16 cellular contexts compared by ENCODE assay signal in genomic region chr16:89910717-89911354, GRCh38. TPM values are rescaled to one million over a fixed set of nuclear protein-coding genes. Genes with fewer than 3 reads are reported as not detected.
DNase-seq lines count a peak whose midpoint lies in the region; ATAC-seq, FAIRE-seq and TF ChIP-seq lines count a peak whose summit lies in the region.
"Had no signal": no experiment of that assay in that cellular context is flagged by ENCODE, and none has a peak within 500 bp of the region (broad histone marks: within the 10 kb centered on the region; RNA-seq: fewer than 3 reads in every experiment).

No MANE protein-coding gene starts in this region.

- H3K4me2 ChIP-seq in mammary epithelial cell (ENCODE audit: insufficient read depth, low read depth, low read length) (no peak overlapping the region), HepG2 (ENCODE audit: low read depth, low read length) (no peak overlapping the region)

- FAIRE-seq in HepG2 (lab: Jason Lieb, UNC) = no peak

- no peaks in the 10 kb centered on the region for H3K27me3 Mint-ChIP-seq in MCF 10A (ENCODE audit: insufficient read depth, unreplicated experiment)
- H3K27me3 Mint-ChIP-seq in brain = no peaks in the 10 kb centered on the region
- H3K27me3 Mint-ChIP-seq: activated CD4-positive, alpha-beta memory T cell treated with anti-CD3 and anti-CD28 coated beads, Interleukin-2, amount 10 ng/mL, durations not matched to agents 7 days and 5 days; activated naive CD8-positive, alpha-beta T cell had no signal

- H3K36me3 Mint-ChIP-seq in MCF 10A (ENCODE audit: insufficient read depth, unreplicated experiment) (peaks cover 64% of the 10 kb centered on the region), brain (peaks cover 41% of the 10 kb centered on the region)

- H3K27me3 ChIP-seq in mammary epithelial cell (ENCODE audit: insufficient read depth, low read length) (no peaks in the 10 kb centered on the region), HepG2 (ENCODE audit: control insufficient read depth in 1 of 2, insufficient read depth in 2 of 2, low read length in 2 of 2) (no peaks in the 10 kb centered on the region), upper lobe of left lung (no peaks in the 10 kb centered on the region), prostate gland (replicated peaks; ENCODE audit: insufficient read depth) (no peaks in the 10 kb centered on the region)
- H3K27me3 ChIP-seq: breast epithelium, gastrocnemius medialis, thyroid gland had no signal

- H3K4me1 ChIP-seq in mammary epithelial cell (ENCODE audit: insufficient read depth, low read length) = peaks cover 6% of the 10 kb centered on the region
- H3K4me1 ChIP-seq in HepG2 (ENCODE audit: insufficient read depth, low read length) = peaks cover 25% of the 10 kb centered on the region
- H3K4me1 ChIP-seq in upper lobe of left lung = peaks cover 0 to 7% (median 4%) of the 10 kb centered on the region in 4 donors
- peaks cover 4% of the 10 kb centered on the region for H3K4me1 ChIP-seq in prostate gland (replicated peaks)
- H3K4me1 ChIP-seq: breast epithelium, gastrocnemius medialis, thyroid gland had no signal

- H3K79me2 ChIP-seq in mammary epithelial cell (ENCODE audit: insufficient read depth, low read length) (no peaks in the 10 kb centered on the region), HepG2 (ENCODE audit: insufficient read depth, low read length) (no peaks in the 10 kb centered on the region)

- CTCF ChIA-PET in mammary epithelial cell (lab: Charles Lee; ENCODE audit: low non-redundant PET) = no interaction called here
- CTCF ChIA-PET in MCF 10A (lab: Yijun Ruan, JAX) = interaction anchor here (1.4 kb wide), 1 partner anchor 25 kb away, joined by 3 read pairs; no protein-coding TSS in a partner anchor
- CTCF ChIA-PET in HepG2 (lab: Yijun Ruan, JAX; ENCODE audit: low intra/inter-chr PET ratio, low total read pairs) = interaction anchor here (1.0 kb wide), 1 partner anchor 8 kb away, joined by 4 read pairs; the partner anchor contains the start of gene MC1R

- dilution Hi-C loops in mammary epithelial cell (cut with HindIII; ENCODE audit: low sequenced_read_pairs) = no loop called here

- H3K9me3 Mint-ChIP-seq in MCF 10A (ENCODE audit: unreplicated experiment) = no peaks in the 10 kb centered on the region
- peaks cover 0 to 3% (median 0%) of the 10 kb centered on the region in 5 experiments for H3K9me3 Mint-ChIP-seq in brain
- H3K9me3 Mint-ChIP-seq: activated CD4-positive, alpha-beta memory T cell treated with anti-CD3 and anti-CD28 coated beads, Interleukin-2, amount 10 ng/mL, durations not matched to agents 7 days and 5 days; activated T-cell treated with anti-CD3 and anti-CD28 coated beads, Interleukin-2, amount 50 U/mL, for 4 hours had no signal

- in situ Hi-C loops in mammary epithelial cell (cut with MboI; ENCODE audit: low sequenced_read_pairs in 2 of 2) = loop anchor here in 1 of 2 donors (10.0 kb wide), 1 partner anchor 64 kb away; no protein-coding TSS in a partner anchor
- in situ Hi-C loops in HepG2 (cut with HindIII; ENCODE audit: extremely low pct_ligation_motif_present, low pct_unique_long_range_greater_than_20kb) = no loop called here

- DNase-seq in mammary epithelial cell = no peak
- DNase-seq in MCF 10A (ENCODE audit: unreplicated experiment) = no peak
- no peak for DNase-seq in HepG2 (ENCODE audit: low spot score)
- peak in 1 of 2 donors; percentile 61 for DNase-seq in upper lobe of left lung
- DNase-seq in prostate gland (ENCODE audit: low spot score) = no peak
- DNase-seq in stimulated activated CD4-positive, alpha-beta T cell treated with anti-CD3 and anti-CD28 coated beads, Interleukin-15, amount 100 ng/mL, for 24 hours = no peak

- H3K27ac Mint-ChIP-seq in MCF 10A (ENCODE audit: low read depth, unreplicated experiment) (no peak overlapping the region), brain (peak overlapping the region in 3 of 5 experiments; percentile 46 to 62 (median 62))
- H3K27ac Mint-ChIP-seq: activated CD4-positive, alpha-beta memory T cell treated with anti-CD3 and anti-CD28 coated beads, Interleukin-2, amount 10 ng/mL, durations not matched to agents 7 days and 5 days; activated naive CD8-positive, alpha-beta T cell had no signal

- H3K36me3 ChIP-seq in mammary epithelial cell (ENCODE audit: insufficient read depth, low read length) (peaks cover 12% of the 10 kb centered on the region), HepG2 (replicated peaks in 1 of 2; ENCODE audit: control insufficient read depth in 1 of 2, insufficient read depth in 2 of 2, low read length in 2 of 2) (peaks cover 16 to 21% of the 10 kb centered on the region in 2 experiments), upper lobe of left lung (peaks cover 0 to 61% (median 43%) of the 10 kb centered on the region in 4 donors), prostate gland (no peaks in the 10 kb centered on the region)
- H3K36me3 ChIP-seq: breast epithelium had no signal

- H3K4me3 Mint-ChIP-seq in MCF 10A (ENCODE audit: unreplicated experiment) (no peak overlapping the region), brain (no peak overlapping the region)
- H3K4me3 Mint-ChIP-seq: activated CD4-positive, alpha-beta memory T cell treated with anti-CD3 and anti-CD28 coated beads, Interleukin-2, amount 10 ng/mL, durations not matched to agents 7 days and 5 days; activated naive CD8-positive, alpha-beta T cell; activated T-cell treated with anti-CD3 and anti-CD28 coated beads, Interleukin-2, amount 50 U/mL, for 4 hours had no signal

- no peak overlapping the region for H3K4me3 ChIP-seq in mammary epithelial cell (replicated peaks in 1 of 3; ENCODE audit: insufficient read depth in 1 of 3, low read depth in 2 of 3, low read length in 3 of 3)
- H3K4me3 ChIP-seq in HepG2 (replicated peaks in 1 of 3; ENCODE audit: insufficient read depth in 1 of 3, low read depth in 2 of 3, low read length in 3 of 3) = no peak overlapping the region
- H3K4me3 ChIP-seq in upper lobe of left lung = no peak overlapping the region
- H3K4me3 ChIP-seq in prostate gland = no peak overlapping the region
- H3K4me3 ChIP-seq: breast epithelium, gastrocnemius medialis, GM23248, lung, thyroid gland had no signal

- no peak for TF ChIP-seq RAD21 in HepG2 (CRISPR knock-in tag; IDR thresholded peaks at IDR 0.05)

- H2AFZ ChIP-seq in mammary epithelial cell (ENCODE audit: low read depth, low read length) (no peak overlapping the region), HepG2 (ENCODE audit: low read length) (no peak overlapping the region)
- H2AFZ ChIP-seq: GM23248 had no signal

- no peak for ATAC-seq in HepG2
- peak; percentile 1 for ATAC-seq in upper lobe of left lung (ENCODE audit: low FRiP score in 2 of 2)
- ATAC-seq in HG03469 (IDR thresholded peaks at IDR 0.05; ENCODE audit: unreplicated experiment) = no peak

- H4K20me1 ChIP-seq in mammary epithelial cell (ENCODE audit: insufficient read depth, low read length) = no peaks in the 10 kb centered on the region
- H4K20me1 ChIP-seq in HepG2 (ENCODE audit: insufficient read depth, low read length) = no peaks in the 10 kb centered on the region; the same call in 1 of the 2 replicates

- H3K9me3 ChIP-seq in mammary epithelial cell (replicated peaks; ENCODE audit: insufficient read depth, low read length) (no peaks in the 10 kb centered on the region), HepG2 (ENCODE audit: low read length) (no peaks in the 10 kb centered on the region), upper lobe of left lung (no peaks in the 10 kb centered on the region), prostate gland (no peaks in the 10 kb centered on the region)
- H3K9me3 ChIP-seq: breast epithelium, gastrocnemius medialis, thyroid gland had no signal

- H3K4me1 Mint-ChIP-seq in MCF 10A (ENCODE audit: insufficient read depth, unreplicated experiment) (no peaks in the 10 kb centered on the region), brain (no peaks in the 10 kb centered on the region)

- H3K27ac ChIP-seq in mammary epithelial cell (ENCODE audit: insufficient read depth, low read depth, low read length) (no peak overlapping the region), HepG2 (ENCODE audit: extremely low read length, insufficient read depth, low read length) (no peak overlapping the region), upper lobe of left lung (peak overlapping the region in 1 of 4 donors; percentile 6), prostate gland (no peak overlapping the region)
- H3K27ac ChIP-seq: gastrocnemius medialis, thyroid gland had no signal

- no peak for TF ChIP-seq CTCF in mammary epithelial cell (conservative IDR thresholded peaks at IDR 0.05 in 1 of 2, IDR thresholded peaks at IDR 0.05 in 1 of 2; ENCODE audit: extremely low read depth in 1 of 2, insufficient read depth in 1 of 2, low read depth in 1 of 2, low read length in 2 of 2)
- TF ChIP-seq CTCF in MCF 10A (IDR thresholded peaks at IDR 0.05; ENCODE audit: unreplicated experiment) = no peak
- TF ChIP-seq CTCF in brain (conservative IDR thresholded peaks at IDR 0.05) = no peak
- TF ChIP-seq CTCF in HepG2 (CRISPR knock-in tag; IDR thresholded peaks at IDR 0.05) = no peak
- no peak for TF ChIP-seq CTCF in upper lobe of left lung (IDR thresholded peaks at IDR 0.05)
- no peak for TF ChIP-seq CTCF in prostate gland (IDR thresholded peaks at IDR 0.05)

- intact Hi-C loops in mammary epithelial cell (cut with micrococcal nuclease) = loop anchor here (1.0 kb wide), 2 partner anchors 50 to 205 kb away; no protein-coding TSS in a partner anchor
- intact Hi-C loops in MCF 10A (cut with micrococcal nuclease) = no loop called here
- intact Hi-C loops in HepG2 (cut with micrococcal nuclease; ENCODE audit: unreplicated experiment) = no loop called here
- intact Hi-C loops in prostate gland (cut with DNase I) = no loop called here

- TSS peak; percentile 50 for BruUV-seq in mammary epithelial cell (replicated peaks; lab: Mats Ljungman, UMichigan)
- no TSS peak for BruUV-seq in MCF 10A (replicated peaks; lab: Mats Ljungman, UMichigan)
- BruUV-seq in HepG2 (replicated peaks; lab: Mats Ljungman, UMichigan) = no TSS peak

- H3K9ac ChIP-seq in mammary epithelial cell (ENCODE audit: insufficient read depth, low read length) (no peak overlapping the region), HepG2 (ENCODE audit: insufficient read depth, low read depth, low read length) (no peak overlapping the region)
- H3K9ac ChIP-seq: GM23248 had no signal

- TF ChIP-seq POLR2A in HepG2 (IDR thresholded peaks at IDR 0.05; ENCODE audit: insufficient read depth in 1 of 2, low read depth in 2 of 2, low read length in 2 of 2) = no peak
- no peak for TF ChIP-seq POLR2A in upper lobe of left lung (IDR thresholded peaks at IDR 0.05)
- no peak for TF ChIP-seq POLR2A in prostate gland (IDR thresholded peaks at IDR 0.05)

- 88% methylated on average over 17 of the region's 27 CpGs for WGBS in mammary epithelial cell (ENCODE audit: low coverage, missing lambda C conversion rate)
- WGBS in HepG2 (ENCODE audit: low lambda C conversion rate) = 97% methylated on average over 25 of the region's 27 CpGs
- WGBS in upper lobe of left lung, 2 donors = 94 to 95% methylated on average over 21 to 27 of the region's 27 CpGs
- WGBS in prostate gland = 90% methylated on average over 26 of the region's 27 CpGs

- TF ChIP-seq EP300 in HepG2 (IDR thresholded peaks at IDR 0.05; ENCODE audit: low read depth in 2 of 2, low read length in 2 of 2) (no peak), HepG2 (CRISPR knock-in tag; IDR thresholded peaks at IDR 0.05; ENCODE audit: borderline replicate concordance) (no peak), upper lobe of left lung (IDR thresholded peaks at IDR 0.05) (no peak)

- POLR2A ChIA-PET in MCF 10A (lab: Yijun Ruan, JAX) = interaction anchor here (0.7 to 1.4 kb wide), 2 partner anchors 11 to 22 kb away, joined by 3 to 11 read pairs; partner anchors contain the start of gene TUBB3
- POLR2A ChIA-PET in HepG2 (lab: Yijun Ruan, JAX) = interaction anchor here (1.0 to 8.1 kb wide), 5 partner anchors 8 to 63 kb away, joined by 3 to 78 read pairs (median 5); partner anchors contain the start of genes MC1R, TCF25 and TUBB3

RNA-seq across cellular contexts. Expression of gene MC1R, which starts 7.8 kb away (rescaled TPM):
- total RNA-seq in mammary epithelial cell (1 to 10 TPM; 1.7 to 6.8 TPM), MCF 10A (2022) (12.0 and 13.1 TPM in 2 replicates), HepG2 (2016; rRNA removed; fragmentation: Illumina TruSeq; extraction: Trizol) (7.2 and 9.1 TPM in 2 replicates), upper lobe of left lung (10 to 100 TPM in 2 of 6 donors, 1 to 10 TPM in 4; 4.9 to 44.0 (median 7.0) TPM), prostate gland (10 to 100 TPM in 1 of 2 donors, 1 to 10 TPM in 1; 5.6 to 22.5 TPM)
- polyA plus RNA-seq in mammary epithelial cell (1.7 TPM), brain (ENCODE audit: insufficient read depth, low read depth, low replicate concordance) (2.1 TPM), HepG2 (2011; rRNA removed) (14.8 and 20.0 TPM in 2 replicates)
- polyA minus RNA-seq in mammary epithelial cell = not detected
- 3.5 and 3.7 TPM in 2 replicates for total RNA-seq in HepG2 (2016; cell fraction: cytosol; rRNA removed; fragmentation: Illumina TruSeq; extraction: Trizol; ENCODE audit: low read depth)
- total RNA-seq in HepG2 (2016; cell fraction: insoluble cytoplasmic fraction; rRNA removed; fragmentation: Illumina TruSeq; extraction: Trizol) = 8.1 and 8.7 TPM in 2 replicates
- total RNA-seq in HepG2 (2016; cell fraction: membrane; rRNA removed; fragmentation: Illumina TruSeq; extraction: Trizol) = 8.1 and 9.5 TPM in 2 replicates
- 7.2 and 7.7 TPM in 2 replicates for total RNA-seq in HepG2 (2016; cell fraction: nucleus; rRNA removed; fragmentation: Illumina TruSeq; extraction: Trizol)
- polyA plus RNA-seq in HepG2 (2011; cell fraction: cytosol; rRNA removed) = 14.8 and 18.9 TPM in 2 replicates
- polyA plus RNA-seq in HepG2 (2011; cell fraction: nucleus; rRNA removed) = 89.3 and 96.4 TPM in 2 replicates
- 6.5 and 12.0 TPM in 2 replicates for polyA plus RNA-seq in HepG2 (2012)
- 2.9 and 3.1 TPM in 2 replicates for polyA plus RNA-seq in HepG2 (2016; cell fraction: cytosol; fragmentation: Illumina TruSeq; extraction: Trizol; ENCODE audit: low read depth)
- polyA plus RNA-seq in HepG2 (2016; cell fraction: insoluble cytoplasmic fraction; fragmentation: Illumina TruSeq; extraction: Trizol; ENCODE audit: low read depth) = 6.7 and 7.1 TPM in 2 replicates
- polyA plus RNA-seq in HepG2 (2016; cell fraction: membrane; fragmentation: Illumina TruSeq; extraction: Trizol; ENCODE audit: low read depth) = 6.5 and 7.5 TPM in 2 replicates
- 17.7 and 19.3 TPM in 2 replicates for polyA plus RNA-seq in HepG2 (2016; cell fraction: nucleus; fragmentation: Illumina TruSeq; extraction: Trizol; ENCODE audit: insufficient read depth, low read depth)
- polyA minus RNA-seq in HepG2 (2011; rRNA and poly(A)+ RNA removed; ENCODE audit: low replicate concordance) = 23.7 and 30.7 TPM in 2 replicates
- 5.4 and 5.5 TPM in 2 replicates for polyA minus RNA-seq in HepG2 (2011; cell fraction: cytosol; rRNA and poly(A)+ RNA removed)
- polyA minus RNA-seq in HepG2 (2011; cell fraction: nucleus; rRNA and poly(A)+ RNA removed) = 16.0 and 17.0 TPM in 2 replicates

RNA-seq across cellular contexts. Expression of gene TUBB3, which starts 12.3 kb away (rescaled TPM):
- total RNA-seq in mammary epithelial cell (100 to 1,000 TPM in 1 of 2 donors, 10 to 100 TPM in 1; 99.5 to 103 TPM), MCF 10A (2022) (20.2 and 23.0 TPM in 2 replicates), HepG2 (2016; rRNA removed; fragmentation: Illumina TruSeq; extraction: Trizol) (161 and 185 TPM in 2 replicates), upper lobe of left lung (1 to 10 TPM in 3 of 6 donors, under 1 TPM in 2, not detected in 1; 0.33 to 9.2 (median 2.1) TPM), prostate gland (10 to 100 TPM in 1 of 2 donors, under 1 TPM in 1; 0.82 to 20.7 TPM)
- polyA plus RNA-seq in mammary epithelial cell (110 TPM), brain (ENCODE audit: insufficient read depth, low read depth, low replicate concordance) (1,475 TPM), HepG2 (2011; rRNA removed) (110 and 152 TPM in 2 replicates)
- polyA minus RNA-seq in mammary epithelial cell = 135 TPM
- 94.2 and 96.8 TPM in 2 replicates for total RNA-seq in HepG2 (2016; cell fraction: cytosol; rRNA removed; fragmentation: Illumina TruSeq; extraction: Trizol; ENCODE audit: low read depth)
- 145 and 195 TPM in 2 replicates for total RNA-seq in HepG2 (2016; cell fraction: insoluble cytoplasmic fraction; rRNA removed; fragmentation: Illumina TruSeq; extraction: Trizol)
- total RNA-seq in HepG2 (2016; cell fraction: membrane; rRNA removed; fragmentation: Illumina TruSeq; extraction: Trizol) = 140 and 142 TPM in 2 replicates
- total RNA-seq in HepG2 (2016; cell fraction: nucleus; rRNA removed; fragmentation: Illumina TruSeq; extraction: Trizol) = 81.3 and 94.7 TPM in 2 replicates
- polyA plus RNA-seq in HepG2 (2011; cell fraction: cytosol; rRNA removed) = 84.2 and 120 TPM in 2 replicates
- 168 and 179 TPM in 2 replicates for polyA plus RNA-seq in HepG2 (2011; cell fraction: nucleus; rRNA removed)
- polyA plus RNA-seq in HepG2 (2012) = 45.2 and 119 TPM in 2 replicates
- polyA plus RNA-seq in HepG2 (2016; cell fraction: cytosol; fragmentation: Illumina TruSeq; extraction: Trizol; ENCODE audit: low read depth) = 63.1 and 64.3 TPM in 2 replicates
- polyA plus RNA-seq in HepG2 (2016; cell fraction: insoluble cytoplasmic fraction; fragmentation: Illumina TruSeq; extraction: Trizol; ENCODE audit: low read depth) = 127 and 159 TPM in 2 replicates
- 87.3 and 99.0 TPM in 2 replicates for polyA plus RNA-seq in HepG2 (2016; cell fraction: membrane; fragmentation: Illumina TruSeq; extraction: Trizol; ENCODE audit: low read depth)
- polyA plus RNA-seq in HepG2 (2016; cell fraction: nucleus; fragmentation: Illumina TruSeq; extraction: Trizol; ENCODE audit: insufficient read depth, low read depth) = 138 and 154 TPM in 2 replicates
- polyA minus RNA-seq in HepG2 (2011; rRNA and poly(A)+ RNA removed; ENCODE audit: low replicate concordance) = 34.9 and 340 TPM in 2 replicates
- polyA minus RNA-seq in HepG2 (2011; cell fraction: cytosol; rRNA and poly(A)+ RNA removed) = 99.4 and 107 TPM in 2 replicates
- 34.8 and 42.6 TPM in 2 replicates for polyA minus RNA-seq in HepG2 (2011; cell fraction: nucleus; rRNA and poly(A)+ RNA removed)

RNA-seq across cellular contexts. Expression of gene TCF25, which starts 37.4 kb away (rescaled TPM):
- total RNA-seq in mammary epithelial cell (100 to 1,000 TPM; 164 to 188 TPM), MCF 10A (2022) (200 and 239 TPM in 2 replicates), HepG2 (2016; rRNA removed; fragmentation: Illumina TruSeq; extraction: Trizol) (98.4 and 138 TPM in 2 replicates), upper lobe of left lung (1,000 to 10,000 TPM in 1 of 6 donors, 100 to 1,000 TPM in 5; 132 to 1,060 (median 211) TPM), prostate gland (100 to 1,000 TPM; 141 to 302 TPM)
- polyA plus RNA-seq in mammary epithelial cell (102 TPM), brain (ENCODE audit: insufficient read depth, low read depth, low replicate concordance) (137 TPM), HepG2 (2011; rRNA removed) (206 and 274 TPM in 2 replicates)
- polyA minus RNA-seq in mammary epithelial cell = 70.6 TPM
- 70.6 and 87.2 TPM in 2 replicates for total RNA-seq in HepG2 (2016; cell fraction: cytosol; rRNA removed; fragmentation: Illumina TruSeq; extraction: Trizol; ENCODE audit: low read depth)
- 75.7 and 144 TPM in 2 replicates for total RNA-seq in HepG2 (2016; cell fraction: insoluble cytoplasmic fraction; rRNA removed; fragmentation: Illumina TruSeq; extraction: Trizol)
- 50.6 and 58.6 TPM in 2 replicates for total RNA-seq in HepG2 (2016; cell fraction: membrane; rRNA removed; fragmentation: Illumina TruSeq; extraction: Trizol)
- 110 and 124 TPM in 2 replicates for total RNA-seq in HepG2 (2016; cell fraction: nucleus; rRNA removed; fragmentation: Illumina TruSeq; extraction: Trizol)
- 65.2 and 80.6 TPM in 2 replicates for polyA plus RNA-seq in HepG2 (2011; cell fraction: cytosol; rRNA removed)
- polyA plus RNA-seq in HepG2 (2011; cell fraction: nucleus; rRNA removed) = 1,625 and 1,754 TPM in 2 replicates
- polyA plus RNA-seq in HepG2 (2012) = 188 and 209 TPM in 2 replicates
- polyA plus RNA-seq in HepG2 (2016; cell fraction: cytosol; fragmentation: Illumina TruSeq; extraction: Trizol; ENCODE audit: low read depth) = 17.8 and 22.1 TPM in 2 replicates
- 69.5 and 77.6 TPM in 2 replicates for polyA plus RNA-seq in HepG2 (2016; cell fraction: insoluble cytoplasmic fraction; fragmentation: Illumina TruSeq; extraction: Trizol; ENCODE audit: low read depth)
- polyA plus RNA-seq in HepG2 (2016; cell fraction: membrane; fragmentation: Illumina TruSeq; extraction: Trizol; ENCODE audit: low read depth) = 24.7 and 32.6 TPM in 2 replicates
- polyA plus RNA-seq in HepG2 (2016; cell fraction: nucleus; fragmentation: Illumina TruSeq; extraction: Trizol; ENCODE audit: insufficient read depth, low read depth) = 312 and 330 TPM in 2 replicates
- 107 and 121 TPM in 2 replicates for polyA minus RNA-seq in HepG2 (2011; rRNA and poly(A)+ RNA removed; ENCODE audit: low replicate concordance)
- 35.2 and 43.3 TPM in 2 replicates for polyA minus RNA-seq in HepG2 (2011; cell fraction: cytosol; rRNA and poly(A)+ RNA removed)
- polyA minus RNA-seq in HepG2 (2011; cell fraction: nucleus; rRNA and poly(A)+ RNA removed) = 166 and 179 TPM in 2 replicates

RNA-seq across cellular contexts. Expression of gene DEF8, which starts 37.7 kb away (rescaled TPM):
- 10 to 100 TPM; 68.3 to 96.1 TPM for total RNA-seq in mammary epithelial cell
- 115 TPM for polyA plus RNA-seq in mammary epithelial cell
- 45.0 TPM for polyA minus RNA-seq in mammary epithelial cell
- total RNA-seq in MCF 10A (2022) = 68.8 and 78.2 TPM in 2 replicates
- polyA plus RNA-seq in brain (ENCODE audit: insufficient read depth, low read depth, low replicate concordance) = 58.6 TPM
- total RNA-seq in HepG2 (2016; rRNA removed; fragmentation: Illumina TruSeq; extraction: Trizol) = 98.5 and 107 TPM in 2 replicates
- 134 and 176 TPM in 2 replicates for total RNA-seq in HepG2 (2016; cell fraction: cytosol; rRNA removed; fragmentation: Illumina TruSeq; extraction: Trizol; ENCODE audit: low read depth)
- total RNA-seq in HepG2 (2016; cell fraction: insoluble cytoplasmic fraction; rRNA removed; fragmentation: Illumina TruSeq; extraction: Trizol) = 103 and 113 TPM in 2 replicates
- 127 and 160 TPM in 2 replicates for total RNA-seq in HepG2 (2016; cell fraction: membrane; rRNA removed; fragmentation: Illumina TruSeq; extraction: Trizol)
- total RNA-seq in HepG2 (2016; cell fraction: nucleus; rRNA removed; fragmentation: Illumina TruSeq; extraction: Trizol) = 48.8 and 61.5 TPM in 2 replicates
- 98.2 and 108 TPM in 2 replicates for polyA plus RNA-seq in HepG2 (2011; rRNA removed)
- 100 and 138 TPM in 2 replicates for polyA plus RNA-seq in HepG2 (2011; cell fraction: cytosol; rRNA removed)
- 490 and 545 TPM in 2 replicates for polyA plus RNA-seq in HepG2 (2011; cell fraction: nucleus; rRNA removed)
- 37.2 and 56.0 TPM in 2 replicates for polyA plus RNA-seq in HepG2 (2012)
- polyA plus RNA-seq in HepG2 (2016; cell fraction: cytosol; fragmentation: Illumina TruSeq; extraction: Trizol; ENCODE audit: low read depth) = 170 and 205 TPM in 2 replicates
- 116 and 132 TPM in 2 replicates for polyA plus RNA-seq in HepG2 (2016; cell fraction: insoluble cytoplasmic fraction; fragmentation: Illumina TruSeq; extraction: Trizol; ENCODE audit: low read depth)
- 126 and 153 TPM in 2 replicates for polyA plus RNA-seq in HepG2 (2016; cell fraction: membrane; fragmentation: Illumina TruSeq; extraction: Trizol; ENCODE audit: low read depth)
- polyA plus RNA-seq in HepG2 (2016; cell fraction: nucleus; fragmentation: Illumina TruSeq; extraction: Trizol; ENCODE audit: insufficient read depth, low read depth) = 123 and 136 TPM in 2 replicates
- 22.3 and 116 TPM in 2 replicates for polyA minus RNA-seq in HepG2 (2011; rRNA and poly(A)+ RNA removed; ENCODE audit: low replicate concordance)
- polyA minus RNA-seq in HepG2 (2011; cell fraction: cytosol; rRNA and poly(A)+ RNA removed) = 31.8 and 36.4 TPM in 2 replicates
- 46.0 and 51.1 TPM in 2 replicates for polyA minus RNA-seq in HepG2 (2011; cell fraction: nucleus; rRNA and poly(A)+ RNA removed)
- total RNA-seq in upper lobe of left lung = 100 to 1,000 TPM in 2 of 6 donors, 10 to 100 TPM in 4; 45.7 to 671 (median 80.5) TPM
- total RNA-seq in prostate gland = 10 to 100 TPM; 63.9 to 79.9 TPM

Comparison
In these comparisons a context has a peak if more than half of its experiments do, and no peak if none do; other contexts are left out.
1. ATAC-seq: peak in upper lobe of left lung (2 of 2); none in HepG2 (single experiment) and HG03469 (single experiment).